ENCODE assay signal across 11 cellular contexts in the genomic region with DNA sequence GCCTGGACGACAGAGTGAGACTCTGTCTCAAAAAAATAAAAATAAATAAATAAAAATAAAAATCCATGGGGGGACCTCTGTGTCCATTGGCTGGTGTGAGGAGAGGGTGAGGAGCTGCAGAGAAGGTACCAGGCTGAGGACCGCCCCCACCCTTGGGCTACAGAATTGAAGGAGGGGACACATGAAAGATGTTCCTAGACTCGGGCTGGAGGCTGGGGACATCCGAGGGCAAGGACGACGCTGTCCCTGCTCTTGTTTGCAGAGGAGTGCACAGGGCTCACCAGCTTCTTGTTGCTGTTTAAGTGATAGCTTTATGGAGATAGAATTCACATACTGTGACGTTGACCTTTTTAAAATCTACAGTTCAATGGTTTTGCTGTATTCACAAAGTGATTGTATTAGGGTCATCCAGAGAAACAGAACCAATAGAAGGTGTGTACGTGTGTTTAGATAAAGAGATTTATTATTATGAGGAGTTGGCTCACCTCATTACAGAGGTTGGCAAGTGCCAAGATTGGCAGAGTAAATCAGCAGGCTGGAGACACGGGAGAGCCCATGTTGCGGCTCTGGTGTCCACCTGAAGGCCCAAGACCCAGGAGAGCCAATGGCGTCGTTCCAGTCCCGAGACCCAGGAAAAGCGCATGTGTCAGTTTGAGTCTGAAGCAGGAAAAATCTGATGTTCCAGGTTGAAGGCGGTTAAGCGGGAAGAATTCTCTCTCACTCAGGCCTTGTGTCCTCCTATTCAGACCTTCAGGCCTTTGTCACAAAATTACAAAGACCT.
DNase-seq lines count a peak whose midpoint lies in the region; ATAC-seq and TF ChIP-seq lines count a peak whose summit lies in the region.
"Had no signal": no experiment of that assay in that cellular context is flagged by ENCODE, and none has a peak within 500 bp of the region (broad histone marks: within the 10 kb centered on the region; RNA-seq: fewer than 3 reads in every experiment).

No MANE protein-coding gene starts in this region.

- TF ChIP-seq CTCF in lower leg skin (IDR thresholded peaks at IDR 0.05), result no peak

- peak overlapping the region; percentile 98 for H3K27ac Mint-ChIP-seq in activated CD4-positive, alpha-beta T cell treated with anti-CD3 and anti-CD28 coated beads for 36 hours
- peak overlapping the region; percentile 100 for H3K27ac Mint-ChIP-seq in activated CD4-positive, alpha-beta memory T cell treated with anti-CD3 and anti-CD28 coated beads for 36 hours
- peak overlapping the region; percentile 99 for H3K27ac Mint-ChIP-seq in stimulated activated naive B cell treated with anti-CD40 and anti-IgM and Interleukin-4, amounts not matched to agents 10 μg/mL and 1 μg/mL and 100 μg/mL, for 72 hours

- H3K4me3 ChIP-seq in lower leg skin (ENCODE audit: low read depth, poor library complexity, severe bottlenecking), result no peak overlapping the region
- H3K4me3 ChIP-seq: A549 had no signal

- no peaks in the 10 kb centered on the region for H3K9me3 Mint-ChIP-seq in activated CD4-positive, alpha-beta T cell treated with anti-CD3 and anti-CD28 coated beads for 36 hours (ENCODE audit: low read depth)
- H3K9me3 Mint-ChIP-seq in activated CD4-positive, alpha-beta memory T cell treated with anti-CD3 and anti-CD28 coated beads for 36 hours, result no peaks in the 10 kb centered on the region
- H3K9me3 Mint-ChIP-seq in stimulated activated naive B cell treated with anti-CD40 and anti-IgM and Interleukin-4, amounts not matched to agents 10 μg/mL and 1 μg/mL and 100 μg/mL, for 72 hours, result peaks cover 0 to 8% of the 10 kb centered on the region in 2 donors

- H3K27me3 Mint-ChIP-seq in activated CD4-positive, alpha-beta T cell treated with anti-CD3 and anti-CD28 coated beads for 36 hours, result no peaks in the 10 kb centered on the region
- no peaks in the 10 kb centered on the region for H3K27me3 Mint-ChIP-seq in activated CD4-positive, alpha-beta memory T cell treated with anti-CD3 and anti-CD28 coated beads for 36 hours
- H3K27me3 Mint-ChIP-seq in stimulated activated naive B cell treated with anti-CD40 and anti-IgM and Interleukin-4, amounts not matched to agents 10 μg/mL and 1 μg/mL and 100 μg/mL, for 72 hours, result no peaks in the 10 kb centered on the region

- POLR2A ChIA-PET in activated CD4-positive, alpha-beta T cell treated with anti-CD3 and anti-CD28 coated beads for 36 hours (lab: Charles Lee), result interaction anchor here (0.6 to 1.0 kb wide), 3 partner anchors 12 to 160 kb away, joined by 3 read pairs; no protein-coding TSS in a partner anchor
- POLR2A ChIA-PET in activated CD4-positive, alpha-beta memory T cell treated with anti-CD3 and anti-CD28 coated beads for 36 hours (lab: Charles Lee), result interaction anchor here (3.4 to 7.3 kb wide), 4 partner anchors 11 to 21 kb away, joined by 12 to 114 read pairs (median 35); no protein-coding TSS in a partner anchor

- CTCF ChIA-PET in activated CD4-positive, alpha-beta T cell treated with anti-CD3 and anti-CD28 coated beads for 36 hours (lab: Charles Lee), result interaction anchor here (0.8 to 4.4 kb wide), 4 partner anchors 10 to 40 kb away, joined by 3 to 21 read pairs (median 4); no protein-coding TSS in a partner anchor
- CTCF ChIA-PET in activated CD4-positive, alpha-beta memory T cell treated with anti-CD3 and anti-CD28 coated beads for 36 hours (lab: Charles Lee), result interaction anchor here (1.0 to 1.6 kb wide), 3 partner anchors 12 to 33 kb away, joined by 4 to 6 read pairs (median 5); no protein-coding TSS in a partner anchor

- H3K36me3 Mint-ChIP-seq in activated CD4-positive, alpha-beta T cell treated with anti-CD3 and anti-CD28 coated beads for 36 hours (ENCODE audit: low read depth), result peaks cover 63% of the 10 kb centered on the region
- H3K36me3 Mint-ChIP-seq in activated CD4-positive, alpha-beta memory T cell treated with anti-CD3 and anti-CD28 coated beads for 36 hours, result peaks cover 52% of the 10 kb centered on the region
- H3K36me3 Mint-ChIP-seq in stimulated activated naive B cell treated with anti-CD40 and anti-IgM and Interleukin-4, amounts not matched to agents 10 μg/mL and 1 μg/mL and 100 μg/mL, for 72 hours, result peaks cover 48 to 60% of the 10 kb centered on the region in 2 donors

- peak overlapping the region; percentile 96 for H3K4me3 Mint-ChIP-seq in activated CD4-positive, alpha-beta T cell treated with anti-CD3 and anti-CD28 coated beads for 36 hours
- peak overlapping the region; percentile 91 for H3K4me3 Mint-ChIP-seq in activated CD4-positive, alpha-beta memory T cell treated with anti-CD3 and anti-CD28 coated beads for 36 hours
- peak overlapping the region; percentile 72 to 80 for H3K4me3 Mint-ChIP-seq in stimulated activated naive B cell treated with anti-CD40 and anti-IgM and Interleukin-4, amounts not matched to agents 10 μg/mL and 1 μg/mL and 100 μg/mL, for 72 hours

- intact Hi-C loops in activated CD4-positive, alpha-beta T cell treated with anti-CD3 and anti-CD28 coated beads for 36 hours (cut with DNase I, micrococcal nuclease), result loop anchor here (1.0 to 10.0 kb wide), 4 partner anchors 7 to 727 kb away; partner anchors contain the start of genes MFSD11 (in 1 of the 2), SRSF2 (in 1 of the 2) and TMC6 (in 1 of the 2)
- intact Hi-C loops in activated CD4-positive, alpha-beta memory T cell treated with anti-CD3 and anti-CD28 coated beads for 36 hours (cut with micrococcal nuclease), result no loop called here
- intact Hi-C loops in lower leg skin (cut with DNase I; ENCODE audit: low total_unique reads), result no loop called here

- no peak for TF ChIP-seq POLR2A in lower leg skin (IDR thresholded peaks at IDR 0.05)

- ATAC-seq in activated CD4-positive, alpha-beta T cell treated with anti-CD3 and anti-CD28 coated beads for 36 hours, result no peak
- ATAC-seq in stimulated activated naive B cell treated with anti-CD40 and anti-IgM and Interleukin-4, amounts not matched to agents 10 μg/mL and 1 μg/mL and 100 μg/mL, for 72 hours (replicated peaks), result peak; percentile 5 to 10
- ATAC-seq in HG03175 (IDR thresholded peaks at IDR 0.05; ENCODE audit: unreplicated experiment) (no peak), GM21737 (IDR thresholded peaks at IDR 0.05; ENCODE audit: unreplicated experiment) (no peak)
- ATAC-seq: A549; activated CD4-positive, CD25-positive, alpha-beta regulatory T cell treated with anti-CD3 and anti-CD28 coated beads, Interleukin-2, amount 50 U/mL, for 24 hours had no signal

- H3K4me1 Mint-ChIP-seq in activated CD4-positive, alpha-beta T cell treated with anti-CD3 and anti-CD28 coated beads for 36 hours, result peaks cover 76% of the 10 kb centered on the region
- peaks cover 80% of the 10 kb centered on the region for H3K4me1 Mint-ChIP-seq in activated CD4-positive, alpha-beta memory T cell treated with anti-CD3 and anti-CD28 coated beads for 36 hours (ENCODE audit: low read depth)
- H3K4me1 Mint-ChIP-seq in stimulated activated naive B cell treated with anti-CD40 and anti-IgM and Interleukin-4, amounts not matched to agents 10 μg/mL and 1 μg/mL and 100 μg/mL, for 72 hours, result peaks cover 66 to 96% of the 10 kb centered on the region in 2 donors

- DNase-seq in activated CD4-positive, alpha-beta T cell treated with anti-CD3 and anti-CD28 coated beads for 36 hours, result no peak
- DNase-seq in activated CD4-positive, alpha-beta T cell treated with anti-CD3 and anti-CD28 coated beads, Interleukin-2, amount 50 U/mL, for 4 hours, result no peak
- no peak for DNase-seq in activated CD4-positive, alpha-beta memory T cell treated with anti-CD3 and anti-CD28 coated beads for 36 hours
- DNase-seq in left kidney (ENCODE audit: low read depth, low spot score) (peak; percentile 50), lower leg skin (ENCODE audit: low spot score in 2 of 2) (no peak)
- no peak for DNase-seq in stimulated activated naive B cell treated with anti-CD40 and anti-IgM and Interleukin-4, amounts not matched to agents 10 μg/mL and 1 μg/mL and 100 μg/mL, for 72 hours
- DNase-seq: NCI-H524 treated with DMSO at 0.1 percent for 48 hours had no signal

- WGBS in lower leg skin, 2 donors, result 73 to 78% methylated on average over 16 of the region's 16 CpGs

Comparison
In these comparisons a context has a peak if more than half of its experiments do, and no peak if none do; other contexts are left out.
1. ATAC-seq: peak in stimulated activated naive B cell treated with anti-CD40 and anti-IgM and Interleukin-4, amounts not matched to agents 10 μg/mL and 1 μg/mL and 100 μg/mL, for 72 hours (2 of 2); none in activated CD4-positive, alpha-beta T cell treated with anti-CD3 and anti-CD28 coated beads for 36 hours (single experiment), HG03175 (single experiment) and GM21737 (single experiment).
2. intact Hi-C loops: an anchor here in activated CD4-positive, alpha-beta T cell treated with anti-CD3 and anti-CD28 coated beads for 36 hours (1.0 to 10.0 kb wide); none called in activated CD4-positive, alpha-beta memory T cell treated with anti-CD3 and anti-CD28 coated beads for 36 hours and lower leg skin.
3. Peak in every context shown above with its lines, with median percentiles within 50 percentile points of each other: H3K27ac Mint-ChIP-seq and H3K4me3 Mint-ChIP-seq.